In the genomic region with DNA sequence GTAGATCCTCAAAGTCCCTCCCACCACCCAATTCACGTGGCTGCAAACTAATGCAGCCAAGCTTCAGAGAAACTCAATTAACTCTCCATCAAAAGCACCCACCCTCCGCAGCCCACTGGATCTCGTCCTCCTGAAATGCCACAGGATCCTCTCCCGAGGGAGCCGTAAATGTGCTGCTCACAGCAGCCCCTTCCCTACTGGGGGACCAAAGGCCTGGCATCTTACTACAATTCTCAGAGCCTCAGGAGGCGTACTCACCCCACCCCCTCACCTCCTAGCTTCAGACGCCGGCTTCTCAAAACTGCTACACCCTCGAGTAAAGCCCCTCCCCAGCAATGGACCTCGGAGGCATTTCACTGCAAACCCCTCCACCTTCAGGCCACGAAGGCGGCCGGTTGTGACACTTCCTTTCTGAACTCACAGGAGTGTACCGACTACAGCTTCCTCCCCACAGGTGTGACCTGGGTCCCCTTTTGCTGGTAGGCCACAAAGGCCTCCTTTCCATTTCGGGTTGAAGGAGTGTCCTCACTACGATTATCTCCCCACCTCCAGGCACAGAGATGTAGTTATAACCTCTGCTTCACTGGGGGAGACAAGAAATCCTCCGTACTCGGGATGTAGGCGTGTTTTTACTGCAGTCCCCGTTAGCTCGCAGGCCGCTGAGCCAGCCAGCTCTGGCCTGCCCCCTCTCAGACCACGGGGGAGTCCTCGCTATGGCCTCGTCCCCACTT, we compare ENCODE assay signal across 8 cellular contexts. TPM values are rescaled to one million over a fixed set of nuclear protein-coding genes. Genes with fewer than 3 reads are reported as not detected.
DNase-seq lines count a peak whose midpoint lies in the region; ATAC-seq, FAIRE-seq and TF ChIP-seq lines count a peak whose summit lies in the region.

No MANE protein-coding gene starts in this region.

- H3K36me3 ChIP-seq in HepG2 (replicated peaks in 1 of 2; ENCODE audit: control insufficient read depth in 1 of 2, insufficient read depth in 2 of 2, low read length in 2 of 2) = peaks cover 0 to 7% of the 10 kb centered on the region in 2 experiments; a peak in 2 of 5 replicates

- in situ Hi-C loops in HepG2 (cut with HindIII; ENCODE audit: extremely low pct_ligation_motif_present, low pct_unique_long_range_greater_than_20kb) = loop anchor here (5.0 kb wide), 1 partner anchor 47 kb away; the partner anchor contains the start of gene SPAG4

- TF ChIP-seq CTCF in HepG2 (CRISPR knock-in tag; IDR thresholded peaks at IDR 0.05) = no peak

- H3K9ac ChIP-seq in HepG2 (ENCODE audit: insufficient read depth, low read depth, low read length) = peak overlapping the region; percentile 99

- DNase-seq in NCI-H146 treated with DMSO at 0.1 percent for 48 hours (lab: John Stamatoyannopoulos, UW; ENCODE audit: unreplicated experiment) = peak; percentile 67
- DNase-seq in activated CD4-positive, CD25-positive, alpha-beta regulatory T cell treated with anti-CD3 and anti-CD28 coated beads, Interleukin-2, amount 50 U/mL, for 72 hours = peak; percentile 67
- DNase-seq in central memory CD4-positive, alpha-beta T cell = peak; percentile 74
- peak; percentile 61 for DNase-seq in HepG2 (ENCODE audit: low spot score)
- peak; percentile 8 to 35 (median 24) for DNase-seq in stimulated activated CD4-positive, alpha-beta T cell treated with anti-CD3 and anti-CD28 coated beads, TNF-alpha, amount 100 ng/mL, for 1 hour (ENCODE audit: low read depth in 3 of 3, low spot score in 1 of 3)
- no peak for DNase-seq in EL

- H4K20me1 ChIP-seq in HepG2 (ENCODE audit: insufficient read depth, low read length) = peaks cover 51% of the 10 kb centered on the region

- peak in 1 of 2 experiments; percentile 72; a peak in 3 of 4 replicates for TF ChIP-seq POLR2A in HepG2 (IDR thresholded peaks at IDR 0.05; ENCODE audit: insufficient read depth in 1 of 2, low read depth in 2 of 2, low read length in 2 of 2)

- no peak overlapping the region for H2AFZ ChIP-seq in HepG2 (ENCODE audit: low read length)

- CTCF ChIA-PET in HepG2 (lab: Yijun Ruan, JAX; ENCODE audit: low intra/inter-chr PET ratio, low total read pairs) = no interaction called here

- H3K4me1 ChIP-seq in HepG2 (ENCODE audit: insufficient read depth, low read length) = peaks cover 48% of the 10 kb centered on the region

- WGBS in HepG2 (ENCODE audit: low lambda C conversion rate) = under 1% methylated on average over 23 of the region's 25 CpGs

- no TSS peak for BruUV-seq in HepG2 (replicated peaks; lab: Mats Ljungman, UMichigan)

- H3K4me3 ChIP-seq in HepG2 (replicated peaks in 1 of 3; ENCODE audit: insufficient read depth in 1 of 3, low read depth in 2 of 3, low read length in 3 of 3) = peak overlapping the region; percentile 76 to 99 (median 79)

- POLR2A ChIA-PET in HepG2 (lab: Yijun Ruan, JAX) = interaction anchor here (0.6 to 4.6 kb wide), 31 partner anchors 9 to 291 kb away, joined by 3 to 73 read pairs (median 4); partner anchors contain the start of genes CEP250, ERGIC3, NFS1 and PHF20

- H3K9me3 ChIP-seq in HepG2 (ENCODE audit: low read length) = no peaks in the 10 kb centered on the region

- peaks cover 58% of the 10 kb centered on the region for H3K79me2 ChIP-seq in HepG2 (ENCODE audit: insufficient read depth, low read length)

- TF ChIP-seq EP300 in HepG2 (IDR thresholded peaks at IDR 0.05; ENCODE audit: low read depth in 2 of 2, low read length in 2 of 2) (no peak), HepG2 (CRISPR knock-in tag; IDR thresholded peaks at IDR 0.05; ENCODE audit: borderline replicate concordance) (no peak)

- H3K4me2 ChIP-seq in HepG2 (ENCODE audit: low read depth, low read length) = peak overlapping the region; percentile 95

- intact Hi-C loops in HepG2 (cut with micrococcal nuclease; ENCODE audit: unreplicated experiment) = loop anchor here (2.0 kb wide), 2 partner anchors 35 to 47 kb away; partner anchors contain the start of genes NFS1 and ROMO1

- H3K27me3 ChIP-seq in HepG2 (ENCODE audit: control insufficient read depth in 1 of 2, insufficient read depth in 2 of 2, low read length in 2 of 2) = no peaks in the 10 kb centered on the region; a peak in 1 of 5 replicates

- peak overlapping the region; percentile 90 for H3K27ac ChIP-seq in HepG2 (ENCODE audit: extremely low read length, insufficient read depth, low read length)

- TF ChIP-seq RAD21 in HepG2 (CRISPR knock-in tag; IDR thresholded peaks at IDR 0.05) = peak; percentile 25; the same call in 1 of the 2 replicates

- ATAC-seq in GM18498 (IDR thresholded peaks at IDR 0.05; ENCODE audit: unreplicated experiment) (peak; percentile 43), HG02610 (IDR thresholded peaks at IDR 0.05; ENCODE audit: unreplicated experiment) (peak; percentile 29), HepG2 (peak; percentile 61)

- no peak for FAIRE-seq in HepG2 (lab: Jason Lieb, UNC)

RNA-seq across cellular contexts. Expression of gene CPNE1, which starts 0.7 kb away (rescaled TPM):
- total RNA-seq in HepG2 (2016; rRNA removed; fragmentation: Illumina TruSeq; extraction: Trizol) = 431 and 439 TPM in 2 replicates
- total RNA-seq in HepG2 (2016; cell fraction: cytosol; rRNA removed; fragmentation: Illumina TruSeq; extraction: Trizol; ENCODE audit: low read depth) = 101 and 106 TPM in 2 replicates
- 375 and 428 TPM in 2 replicates for total RNA-seq in HepG2 (2016; cell fraction: insoluble cytoplasmic fraction; rRNA removed; fragmentation: Illumina TruSeq; extraction: Trizol)
- total RNA-seq in HepG2 (2016; cell fraction: membrane; rRNA removed; fragmentation: Illumina TruSeq; extraction: Trizol) = 226 and 229 TPM in 2 replicates
- 227 and 285 TPM in 2 replicates for total RNA-seq in HepG2 (2016; cell fraction: nucleus; rRNA removed; fragmentation: Illumina TruSeq; extraction: Trizol)
- 369 and 408 TPM in 2 replicates for polyA plus RNA-seq in HepG2 (2011; rRNA removed)
- polyA plus RNA-seq in HepG2 (2011; cell fraction: cytosol; rRNA removed) = 458 and 619 TPM in 2 replicates
- 810 and 933 TPM in 2 replicates for polyA plus RNA-seq in HepG2 (2011; cell fraction: nucleus; rRNA removed)
- polyA plus RNA-seq in HepG2 (2012) = 457 and 478 TPM in 2 replicates
- polyA plus RNA-seq in HepG2 (2016; cell fraction: cytosol; fragmentation: Illumina TruSeq; extraction: Trizol; ENCODE audit: low read depth) = 121 and 137 TPM in 2 replicates
- polyA plus RNA-seq in HepG2 (2016; cell fraction: insoluble cytoplasmic fraction; fragmentation: Illumina TruSeq; extraction: Trizol; ENCODE audit: low read depth) = 374 and 508 TPM in 2 replicates
- polyA plus RNA-seq in HepG2 (2016; cell fraction: membrane; fragmentation: Illumina TruSeq; extraction: Trizol; ENCODE audit: low read depth) = 213 and 247 TPM in 2 replicates
- 541 and 549 TPM in 2 replicates for polyA plus RNA-seq in HepG2 (2016; cell fraction: nucleus; fragmentation: Illumina TruSeq; extraction: Trizol; ENCODE audit: insufficient read depth, low read depth)
- 283 and 707 TPM in 2 replicates for polyA minus RNA-seq in HepG2 (2011; rRNA and poly(A)+ RNA removed; ENCODE audit: low replicate concordance)
- polyA minus RNA-seq in HepG2 (2011; cell fraction: cytosol; rRNA and poly(A)+ RNA removed) = 243 and 283 TPM in 2 replicates
- polyA minus RNA-seq in HepG2 (2011; cell fraction: nucleus; rRNA and poly(A)+ RNA removed) = 258 and 260 TPM in 2 replicates

RNA-seq across cellular contexts. Expression of gene RBM12, which starts 0.7 kb away (rescaled TPM):
- total RNA-seq in HepG2 (2016; rRNA removed; fragmentation: Illumina TruSeq; extraction: Trizol) = 104 and 111 TPM in 2 replicates
- 14.8 and 16.3 TPM in 2 replicates for total RNA-seq in HepG2 (2016; cell fraction: cytosol; rRNA removed; fragmentation: Illumina TruSeq; extraction: Trizol; ENCODE audit: low read depth)
- 99.0 and 104 TPM in 2 replicates for total RNA-seq in HepG2 (2016; cell fraction: insoluble cytoplasmic fraction; rRNA removed; fragmentation: Illumina TruSeq; extraction: Trizol)
- total RNA-seq in HepG2 (2016; cell fraction: membrane; rRNA removed; fragmentation: Illumina TruSeq; extraction: Trizol) = 35.0 and 42.5 TPM in 2 replicates
- 73.6 and 78.3 TPM in 2 replicates for total RNA-seq in HepG2 (2016; cell fraction: nucleus; rRNA removed; fragmentation: Illumina TruSeq; extraction: Trizol)
- polyA plus RNA-seq in HepG2 (2011; rRNA removed) = 84.9 and 97.9 TPM in 2 replicates
- 68.6 and 77.9 TPM in 2 replicates for polyA plus RNA-seq in HepG2 (2011; cell fraction: cytosol; rRNA removed)
- polyA plus RNA-seq in HepG2 (2011; cell fraction: nucleus; rRNA removed) = 101 and 129 TPM in 2 replicates
- polyA plus RNA-seq in HepG2 (2012) = 41.4 and 42.7 TPM in 2 replicates
- polyA plus RNA-seq in HepG2 (2016; cell fraction: cytosol; fragmentation: Illumina TruSeq; extraction: Trizol; ENCODE audit: low read depth) = 1.7 and 2.2 TPM in 2 replicates
- polyA plus RNA-seq in HepG2 (2016; cell fraction: insoluble cytoplasmic fraction; fragmentation: Illumina TruSeq; extraction: Trizol; ENCODE audit: low read depth) = 58.1 and 68.5 TPM in 2 replicates
- polyA plus RNA-seq in HepG2 (2016; cell fraction: membrane; fragmentation: Illumina TruSeq; extraction: Trizol; ENCODE audit: low read depth) = 8.8 and 10.1 TPM in 2 replicates
- 74.6 and 75.6 TPM in 2 replicates for polyA plus RNA-seq in HepG2 (2016; cell fraction: nucleus; fragmentation: Illumina TruSeq; extraction: Trizol; ENCODE audit: insufficient read depth, low read depth)
- 373 and 464 TPM in 2 replicates for polyA minus RNA-seq in HepG2 (2011; rRNA and poly(A)+ RNA removed; ENCODE audit: low replicate concordance)
- 67.4 and 80.5 TPM in 2 replicates for polyA minus RNA-seq in HepG2 (2011; cell fraction: cytosol; rRNA and poly(A)+ RNA removed)
- polyA minus RNA-seq in HepG2 (2011; cell fraction: nucleus; rRNA and poly(A)+ RNA removed) = 128 and 140 TPM in 2 replicates

RNA-seq across cellular contexts. Expression of gene NFS1, which starts 35.2 kb away (rescaled TPM):
- 88.1 and 94.4 TPM in 2 replicates for total RNA-seq in HepG2 (2016; rRNA removed; fragmentation: Illumina TruSeq; extraction: Trizol)
- 7.6 and 8.7 TPM in 2 replicates for total RNA-seq in HepG2 (2016; cell fraction: cytosol; rRNA removed; fragmentation: Illumina TruSeq; extraction: Trizol; ENCODE audit: low read depth)
- total RNA-seq in HepG2 (2016; cell fraction: insoluble cytoplasmic fraction; rRNA removed; fragmentation: Illumina TruSeq; extraction: Trizol) = 82.1 and 92.4 TPM in 2 replicates
- 25.4 and 28.4 TPM in 2 replicates for total RNA-seq in HepG2 (2016; cell fraction: membrane; rRNA removed; fragmentation: Illumina TruSeq; extraction: Trizol)
- 45.9 and 47.9 TPM in 2 replicates for total RNA-seq in HepG2 (2016; cell fraction: nucleus; rRNA removed; fragmentation: Illumina TruSeq; extraction: Trizol)
- polyA plus RNA-seq in HepG2 (2011; rRNA removed) = 61.8 and 65.9 TPM in 2 replicates
- 56.2 and 69.5 TPM in 2 replicates for polyA plus RNA-seq in HepG2 (2011; cell fraction: cytosol; rRNA removed)
- 70.7 and 72.8 TPM in 2 replicates for polyA plus RNA-seq in HepG2 (2011; cell fraction: nucleus; rRNA removed)
- 36.7 and 39.1 TPM in 2 replicates for polyA plus RNA-seq in HepG2 (2012)
- 6.5 and 6.6 TPM in 2 replicates for polyA plus RNA-seq in HepG2 (2016; cell fraction: cytosol; fragmentation: Illumina TruSeq; extraction: Trizol; ENCODE audit: low read depth)
- 86.7 and 90.3 TPM in 2 replicates for polyA plus RNA-seq in HepG2 (2016; cell fraction: insoluble cytoplasmic fraction; fragmentation: Illumina TruSeq; extraction: Trizol; ENCODE audit: low read depth)
- polyA plus RNA-seq in HepG2 (2016; cell fraction: membrane; fragmentation: Illumina TruSeq; extraction: Trizol; ENCODE audit: low read depth) = 16.6 and 16.9 TPM in 2 replicates
- 69.1 and 70.6 TPM in 2 replicates for polyA plus RNA-seq in HepG2 (2016; cell fraction: nucleus; fragmentation: Illumina TruSeq; extraction: Trizol; ENCODE audit: insufficient read depth, low read depth)
- 67.9 and 114 TPM in 2 replicates for polyA minus RNA-seq in HepG2 (2011; rRNA and poly(A)+ RNA removed; ENCODE audit: low replicate concordance)
- 23.0 and 27.1 TPM in 2 replicates for polyA minus RNA-seq in HepG2 (2011; cell fraction: cytosol; rRNA and poly(A)+ RNA removed)
- polyA minus RNA-seq in HepG2 (2011; cell fraction: nucleus; rRNA and poly(A)+ RNA removed) = 20.9 and 23.7 TPM in 2 replicates

RNA-seq across cellular contexts. Expression of gene ROMO1, which starts 35.2 kb away (rescaled TPM):
- 636 and 726 TPM in 2 replicates for total RNA-seq in HepG2 (2016; rRNA removed; fragmentation: Illumina TruSeq; extraction: Trizol)
- total RNA-seq in HepG2 (2016; cell fraction: cytosol; rRNA removed; fragmentation: Illumina TruSeq; extraction: Trizol; ENCODE audit: low read depth) = 328 and 530 TPM in 2 replicates
- total RNA-seq in HepG2 (2016; cell fraction: insoluble cytoplasmic fraction; rRNA removed; fragmentation: Illumina TruSeq; extraction: Trizol) = 687 and 846 TPM in 2 replicates
- 460 and 632 TPM in 2 replicates for total RNA-seq in HepG2 (2016; cell fraction: membrane; rRNA removed; fragmentation: Illumina TruSeq; extraction: Trizol)
- total RNA-seq in HepG2 (2016; cell fraction: nucleus; rRNA removed; fragmentation: Illumina TruSeq; extraction: Trizol) = 223 and 226 TPM in 2 replicates
- polyA plus RNA-seq in HepG2 (2011; rRNA removed) = 688 and 755 TPM in 2 replicates
- 1,254 and 1,646 TPM in 2 replicates for polyA plus RNA-seq in HepG2 (2011; cell fraction: cytosol; rRNA removed)
- 503 and 546 TPM in 2 replicates for polyA plus RNA-seq in HepG2 (2011; cell fraction: nucleus; rRNA removed)
- 282 and 451 TPM in 2 replicates for polyA plus RNA-seq in HepG2 (2012)
- polyA plus RNA-seq in HepG2 (2016; cell fraction: cytosol; fragmentation: Illumina TruSeq; extraction: Trizol; ENCODE audit: low read depth) = 292 and 453 TPM in 2 replicates
- 479 and 541 TPM in 2 replicates for polyA plus RNA-seq in HepG2 (2016; cell fraction: insoluble cytoplasmic fraction; fragmentation: Illumina TruSeq; extraction: Trizol; ENCODE audit: low read depth)
- 317 and 387 TPM in 2 replicates for polyA plus RNA-seq in HepG2 (2016; cell fraction: membrane; fragmentation: Illumina TruSeq; extraction: Trizol; ENCODE audit: low read depth)
- polyA plus RNA-seq in HepG2 (2016; cell fraction: nucleus; fragmentation: Illumina TruSeq; extraction: Trizol; ENCODE audit: insufficient read depth, low read depth) = 282 and 344 TPM in 2 replicates
- polyA minus RNA-seq in HepG2 (2011; rRNA and poly(A)+ RNA removed; ENCODE audit: low replicate concordance) = 60.0 and 169 TPM in 2 replicates
- polyA minus RNA-seq in HepG2 (2011; cell fraction: cytosol; rRNA and poly(A)+ RNA removed) = 79.8 and 108 TPM in 2 replicates
- 30.8 and 37.7 TPM in 2 replicates for polyA minus RNA-seq in HepG2 (2011; cell fraction: nucleus; rRNA and poly(A)+ RNA removed)

RNA-seq across cellular contexts. Expression of gene SPAG4, which starts 48.3 kb away (rescaled TPM):
- total RNA-seq in HepG2 (2016; rRNA removed; fragmentation: Illumina TruSeq; extraction: Trizol) = 2.5 and 5.8 TPM in 2 replicates
- 2.5 and 4.4 TPM in 2 replicates for total RNA-seq in HepG2 (2016; cell fraction: cytosol; rRNA removed; fragmentation: Illumina TruSeq; extraction: Trizol; ENCODE audit: low read depth)
- total RNA-seq in HepG2 (2016; cell fraction: insoluble cytoplasmic fraction; rRNA removed; fragmentation: Illumina TruSeq; extraction: Trizol) = 4.1 and 5.3 TPM in 2 replicates
- 3.0 and 4.9 TPM in 2 replicates for total RNA-seq in HepG2 (2016; cell fraction: membrane; rRNA removed; fragmentation: Illumina TruSeq; extraction: Trizol)
- 3.3 and 6.5 TPM in 2 replicates for total RNA-seq in HepG2 (2016; cell fraction: nucleus; rRNA removed; fragmentation: Illumina TruSeq; extraction: Trizol)
- polyA plus RNA-seq in HepG2 (2011; rRNA removed) = 137 and 149 TPM in 2 replicates
- 115 and 170 TPM in 2 replicates for polyA plus RNA-seq in HepG2 (2011; cell fraction: cytosol; rRNA removed)
- 334 and 438 TPM in 2 replicates for polyA plus RNA-seq in HepG2 (2011; cell fraction: nucleus; rRNA removed)
- 64.5 and 105 TPM in 2 replicates for polyA plus RNA-seq in HepG2 (2012)
- 3.0 and 3.3 TPM in 2 replicates for polyA plus RNA-seq in HepG2 (2016; cell fraction: cytosol; fragmentation: Illumina TruSeq; extraction: Trizol; ENCODE audit: low read depth)
- polyA plus RNA-seq in HepG2 (2016; cell fraction: insoluble cytoplasmic fraction; fragmentation: Illumina TruSeq; extraction: Trizol; ENCODE audit: low read depth) = 2.3 and 4.7 TPM in 2 replicates
- 3.0 TPM in 2 replicates for polyA plus RNA-seq in HepG2 (2016; cell fraction: membrane; fragmentation: Illumina TruSeq; extraction: Trizol; ENCODE audit: low read depth)
- 9.7 and 14.0 TPM in 2 replicates for polyA plus RNA-seq in HepG2 (2016; cell fraction: nucleus; fragmentation: Illumina TruSeq; extraction: Trizol; ENCODE audit: insufficient read depth, low read depth)
- polyA minus RNA-seq in HepG2 (2011; rRNA and poly(A)+ RNA removed; ENCODE audit: low replicate concordance) = 2.7 and 72.2 TPM in 2 replicates
- 33.7 and 35.8 TPM in 2 replicates for polyA minus RNA-seq in HepG2 (2011; cell fraction: cytosol; rRNA and poly(A)+ RNA removed)
- 26.8 and 32.9 TPM in 2 replicates for polyA minus RNA-seq in HepG2 (2011; cell fraction: nucleus; rRNA and poly(A)+ RNA removed)
